ENCODE assay signal across 17 cellular contexts in the genomic region with DNA sequence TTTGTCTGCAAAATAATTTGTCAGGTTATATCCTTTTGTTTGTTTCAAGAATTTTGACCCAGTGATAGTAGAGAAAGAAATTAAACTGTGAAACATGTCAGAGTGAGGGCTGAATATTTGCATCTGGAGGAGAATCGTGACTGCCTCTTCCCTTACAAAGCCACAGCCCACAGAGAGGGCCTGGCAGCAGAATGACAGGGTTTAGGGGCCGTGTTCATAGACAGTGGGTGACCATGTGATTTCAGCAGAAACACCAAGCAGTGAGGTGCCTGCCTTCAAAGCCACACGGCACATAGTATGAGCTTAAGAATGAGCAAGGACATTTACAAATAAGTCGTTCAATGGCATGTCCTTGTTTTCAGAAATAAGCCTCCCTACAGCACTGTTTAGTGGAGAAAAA. TPM values are rescaled to one million over a fixed set of nuclear protein-coding genes. Genes with fewer than 3 reads are reported as not detected.
A peak's percentile ranks its signal among the peaks of the same experiment; 100 is the strongest.
DNase-seq lines count a peak whose midpoint lies in the region; ATAC-seq, FAIRE-seq and TF ChIP-seq lines count a peak whose summit lies in the region.
"Had no signal": no experiment of that assay in that cellular context is flagged by ENCODE, and none has a peak within 500 bp of the region (broad histone marks: within the 10 kb centered on the region; RNA-seq: fewer than 3 reads in every experiment).

No MANE protein-coding gene starts in this region.

- H3K4me1 Mint-ChIP-seq in activated naive CD8-positive, alpha-beta T cell (ENCODE audit: low read depth) = peaks cover 28% of the 10 kb centered on the region

- H3K36me3 ChIP-seq in thyroid gland = no peaks in the 10 kb centered on the region

- H3K27ac Mint-ChIP-seq in activated naive CD8-positive, alpha-beta T cell = peak overlapping the region; percentile 82

- H3K9me3 Mint-ChIP-seq in activated naive CD8-positive, alpha-beta T cell (ENCODE audit: low read depth) = peaks cover 10% of the 10 kb centered on the region

- 82 to 85% methylated on average over 4 of the region's 4 CpGs for WGBS in thyroid gland, 2 donors

- H3K27me3 Mint-ChIP-seq in activated naive CD8-positive, alpha-beta T cell = no peaks in the 10 kb centered on the region

- H3K27me3 ChIP-seq in thyroid gland = no peaks in the 10 kb centered on the region

- peak; percentile 64 for ATAC-seq in HG03432 (IDR thresholded peaks at IDR 0.05; ENCODE audit: unreplicated experiment)
- no peak for ATAC-seq in HG03139 (IDR thresholded peaks at IDR 0.05; ENCODE audit: unreplicated experiment)
- no peak for ATAC-seq in GM21515 (IDR thresholded peaks at IDR 0.05; ENCODE audit: unreplicated experiment)

- intact Hi-C loops in thyroid gland (cut with DNase I) = no loop called here

- no peaks in the 10 kb centered on the region for H3K9me3 ChIP-seq in thyroid gland

- FAIRE-seq in GM18507 (lab: Jason Lieb, UNC) = peak; percentile 62
- FAIRE-seq: bronchial epithelial cell, kidney had no signal

- peaks cover 4% of the 10 kb centered on the region for H3K36me3 Mint-ChIP-seq in activated naive CD8-positive, alpha-beta T cell

- H3K27ac ChIP-seq in thyroid gland = no peak overlapping the region

- no peak overlapping the region for H3K4me3 ChIP-seq in thyroid gland (replicated peaks in 1 of 3)

- TF ChIP-seq CTCF in thyroid gland (IDR thresholded peaks at IDR 0.05) = no peak

- DNase-seq in GM18507 (ENCODE audit: extremely low spot score, insufficient read length, low read depth) = no peak
- peak; percentile 13 for DNase-seq in stimulated activated CD8-positive, alpha-beta memory T cell treated with anti-CD3 and anti-CD28 coated beads, Interleukin-12 subunit alpha, Interleukin-12 subunit beta, amount 100 ng/mL, for 4 hours (ENCODE audit: low read depth)
- no peak for DNase-seq in thyroid gland
- DNase-seq: activated effector memory CD4-positive, alpha-beta T cell treated with Interleukin-2 at 50 U/mL for 16 hours; GDM1; kidney; NCI-H2029 treated with DMSO at 0.1 percent for 48 hours; NK-92 treated with Interleukin-12 subunit alpha and Interleukin-12 subunit beta, amount 100 ng/mL, for 24 hours; SIG-M5; stimulated activated CD4-positive, alpha-beta T cell treated with anti-CD3 and anti-CD28 coated beads, Interleukin-2, amount 100 ng/mL, for 48 hours; substantia nigra had no signal

- TF ChIP-seq POLR2A in thyroid gland (IDR thresholded peaks at IDR 0.05) = no peak

- peak overlapping the region; percentile 4 for H3K4me3 Mint-ChIP-seq in activated naive CD8-positive, alpha-beta T cell
- H3K4me3 Mint-ChIP-seq: CD14-positive monocyte had no signal

- no peaks in the 10 kb centered on the region for H3K4me1 ChIP-seq in thyroid gland

RNA-seq across cellular contexts. Expression of a gene that starts 24.4 kb away (rescaled TPM):
- 1 to 10 TPM in 3 of 4 donors, under 1 TPM in 1; 0.44 to 3.7 (median 2.0) TPM for total RNA-seq in thyroid gland
